17 cellular contexts compared by ENCODE assay signal in genomic region chr1:25825605-25826004, GRCh38. TPM values are rescaled to one million over a fixed set of nuclear protein-coding genes. Genes with fewer than 3 reads are reported as not detected.
DNase-seq lines count a peak whose midpoint lies in the region.
"Had no signal": no experiment of that assay in that cellular context is flagged by ENCODE, and none has a peak within 500 bp of the region (broad histone marks: within the 10 kb centered on the region; RNA-seq: fewer than 3 reads in every experiment).

No MANE protein-coding gene starts in this region.

- DNase-seq in ELR (ENCODE audit: low read depth) = peak; percentile 29
- DNase-seq in LHCN-M2 (ENCODE audit: low read depth) = peak; percentile 52
- peak; percentile 40 for DNase-seq in amniotic epithelial cell (ENCODE audit: low read depth)
- DNase-seq in pons (ENCODE audit: low spot score) = peak; percentile 70
- DNase-seq in SW480 (ENCODE audit: low spot score) = no peak
- no peak for DNase-seq in GF-D8 (lab: John Stamatoyannopoulos, UW)
- DNase-seq in activated CD8-positive, alpha-beta memory T cell treated with anti-CD3 and anti-CD28 coated beads, Interleukin-2, amount 50 U/mL, for 4 hours = no peak
- DNase-seq: BE2C; CD4-positive, alpha-beta memory T cell; DMS79; KG1; NCI-H1105 treated with DMSO at 0.1 percent for 48 hours; NCI-H187; NCI-H345; NCI-H69; NK-92 treated with Interleukin-12 subunit alpha and Interleukin-12 subunit beta, amount 100 ng/mL, for 24 hours; SW 1271 had no signal

RNA-seq across cellular contexts. Expression of gene MTFR1L, which starts 5.9 kb away (rescaled TPM):
- 47.4 and 53.7 TPM in 2 replicates for total RNA-seq in LHCN-M2 (2014; rRNA removed)
- 48.8 TPM for polyA plus RNA-seq in LHCN-M2 (2012)

RNA-seq across cellular contexts. Expression of gene SELENON, which starts 25.6 kb away (rescaled TPM):
- 35.5 and 43.1 TPM in 2 replicates for total RNA-seq in LHCN-M2 (2014; rRNA removed)
- 62.2 TPM for polyA plus RNA-seq in LHCN-M2 (2012)

RNA-seq across cellular contexts. Expression of gene AUNIP, which starts 33.7 kb away (rescaled TPM):
- total RNA-seq in LHCN-M2 (2014; rRNA removed) = 9.5 and 9.7 TPM in 2 replicates
- polyA plus RNA-seq in LHCN-M2 (2012) = 2.6 TPM
- total RNA-seq: CD4-positive, alpha-beta memory T cell had no signal
- polyA plus RNA-seq: CD4-positive, alpha-beta memory T cell had no signal

RNA-seq across cellular contexts. Expression of gene PAQR7, which starts 49.9 kb away (rescaled TPM):
- 8.5 and 9.6 TPM in 2 replicates for total RNA-seq in LHCN-M2 (2014; rRNA removed)
- 14.6 TPM for polyA plus RNA-seq in LHCN-M2 (2012)

Comparison
In these comparisons a context has a peak if more than half of its experiments do, and no peak if none do; other contexts are left out.
1. DNase-seq: peak in ELR (single experiment), LHCN-M2 (single experiment), amniotic epithelial cell (single experiment) and pons (single experiment); none in SW480 (single experiment), GF-D8 (single experiment) and activated CD8-positive, alpha-beta memory T cell treated with anti-CD3 and anti-CD28 coated beads, Interleukin-2, amount 50 U/mL, for 4 hours (single experiment).